In genomic region chr2:88755836-88756235, GRCh38 we compare ENCODE assay signal across 22 cellular contexts.
DNase-seq lines count a peak whose midpoint lies in the region; ATAC-seq and TF ChIP-seq lines count a peak whose summit lies in the region.
"Had no signal": no experiment of that assay in that cellular context is flagged by ENCODE, and none has a peak within 500 bp of the region (broad histone marks: within the 10 kb centered on the region; RNA-seq: fewer than 3 reads in every experiment).

No MANE protein-coding gene starts in this region.

- H2AFZ ChIP-seq in Karpas-422 (ENCODE audit: low read length), result no peak overlapping the region

- POLR2A ChIA-PET in activated naive CD8-positive, alpha-beta T cell treated with anti-CD3 and anti-CD28 coated beads, Interleukin-2, amount 10 ng/mL, durations not matched to agents 7 days and 5 days (lab: Charles Lee), result no interaction called here
- POLR2A ChIA-PET in activated CD4-positive, alpha-beta memory T cell treated with anti-CD3 and anti-CD28 coated beads for 36 hours (lab: Charles Lee), result no interaction called here

- H3K4me3 ChIP-seq in Karpas-422 (ENCODE audit: low read length), result no peak overlapping the region
- H3K4me3 ChIP-seq: lung, spleen, tibial nerve had no signal

- H3K9ac ChIP-seq in Karpas-422 (ENCODE audit: low read length), result peak overlapping the region; percentile 34; the same call in 1 of the 2 replicates

- no peaks in the 10 kb centered on the region for H3K79me2 ChIP-seq in Karpas-422 (ENCODE audit: low read length)

- H3K27ac ChIP-seq in Karpas-422 (ENCODE audit: low read length), result peak overlapping the region; percentile 98
- H3K27ac ChIP-seq: tibial nerve had no signal

- peaks cover 14% of the 10 kb centered on the region for H3K4me1 Mint-ChIP-seq in activated naive CD8-positive, alpha-beta T cell treated with anti-CD3 and anti-CD28 coated beads, Interleukin-2, amount 10 ng/mL, durations not matched to agents 7 days and 5 days
- peaks cover 38% of the 10 kb centered on the region for H3K4me1 Mint-ChIP-seq in activated naive CD8-positive, alpha-beta T cell treated with anti-CD3 and anti-CD28 coated beads for 36 hours
- H3K4me1 Mint-ChIP-seq in activated CD4-positive, alpha-beta memory T cell treated with anti-CD3 and anti-CD28 coated beads for 36 hours (ENCODE audit: low read depth), result peaks cover 24% of the 10 kb centered on the region

- ATAC-seq in activated naive CD8-positive, alpha-beta T cell treated with anti-CD3 and anti-CD28 coated beads, Interleukin-2, amount 10 ng/mL, durations not matched to agents 7 days and 5 days (ENCODE audit: low read depth), result no peak
- ATAC-seq in omental fat pad (ENCODE audit: low FRiP score), result peak; percentile 25

- no peaks in the 10 kb centered on the region for H3K27me3 ChIP-seq in Karpas-422 (ENCODE audit: low read length)
- H3K27me3 ChIP-seq: spleen, tibial nerve had no signal

- H3K4me1 ChIP-seq in Karpas-422 (ENCODE audit: low read length), result peaks cover 48% of the 10 kb centered on the region
- H3K4me1 ChIP-seq: tibial nerve had no signal

- peaks cover 27% of the 10 kb centered on the region for H3K36me3 ChIP-seq in Karpas-422 (ENCODE audit: insufficient read depth, low read length)

- no peaks in the 10 kb centered on the region for H3K9me2 ChIP-seq in Karpas-422 (replicated peaks; ENCODE audit: insufficient read depth, low read length)

- 0 out of 2 replicates have a peak, but pooled peaks cover 3% of the 10 kb centered on the region for H3K9me3 ChIP-seq in Karpas-422 (ENCODE audit: low read length)

- H3K27me3 Mint-ChIP-seq in activated naive CD8-positive, alpha-beta T cell treated with anti-CD3 and anti-CD28 coated beads, Interleukin-2, amount 10 ng/mL, durations not matched to agents 7 days and 5 days, result no peaks in the 10 kb centered on the region
- H3K27me3 Mint-ChIP-seq in activated naive CD8-positive, alpha-beta T cell treated with anti-CD3 and anti-CD28 coated beads for 36 hours, result no peaks in the 10 kb centered on the region
- no peaks in the 10 kb centered on the region for H3K27me3 Mint-ChIP-seq in activated CD4-positive, alpha-beta memory T cell treated with anti-CD3 and anti-CD28 coated beads for 36 hours
- H3K27me3 Mint-ChIP-seq: dendritic cell treated with granulocyte-macrophage colony-stimulating factor and Interleukin-4, amounts not matched to agents 40 ng/mL and 50 ng/mL, for 4 days; stimulated activated naive CD8-positive, alpha-beta T cell treated with anti-CD3 and anti-CD28 coated beads, Interleukin-15, Interleukin-2, amounts not matched to agents 100 ng/mL and 50 ng/mL, for 24 hours had no signal

- TF ChIP-seq CTCF in omental fat pad (IDR thresholded peaks at IDR 0.05), result no peak

- intact Hi-C loops in activated CD4-positive, alpha-beta memory T cell treated with anti-CD3 and anti-CD28 coated beads for 36 hours (cut with micrococcal nuclease), result loop anchor here (2.0 kb wide), 1 partner anchor 65 kb away; the partner anchor contains the start of gene RPIA

- H3K9me3 Mint-ChIP-seq in activated naive CD8-positive, alpha-beta T cell treated with anti-CD3 and anti-CD28 coated beads, Interleukin-2, amount 10 ng/mL, durations not matched to agents 7 days and 5 days, result peaks cover 4% of the 10 kb centered on the region
- H3K9me3 Mint-ChIP-seq in activated naive CD8-positive, alpha-beta T cell treated with anti-CD3 and anti-CD28 coated beads for 36 hours, result peaks cover 11% of the 10 kb centered on the region
- peaks cover 24% of the 10 kb centered on the region for H3K9me3 Mint-ChIP-seq in activated CD4-positive, alpha-beta memory T cell treated with anti-CD3 and anti-CD28 coated beads for 36 hours

- peaks cover 59% of the 10 kb centered on the region for H3K36me3 Mint-ChIP-seq in activated naive CD8-positive, alpha-beta T cell treated with anti-CD3 and anti-CD28 coated beads, Interleukin-2, amount 10 ng/mL, durations not matched to agents 7 days and 5 days
- peaks cover 73% of the 10 kb centered on the region for H3K36me3 Mint-ChIP-seq in activated naive CD8-positive, alpha-beta T cell treated with anti-CD3 and anti-CD28 coated beads for 36 hours
- peaks cover 56% of the 10 kb centered on the region for H3K36me3 Mint-ChIP-seq in activated CD4-positive, alpha-beta memory T cell treated with anti-CD3 and anti-CD28 coated beads for 36 hours

- H4K20me1 ChIP-seq in Karpas-422 (ENCODE audit: insufficient read depth, low read depth, low read length), result no peaks in the 10 kb centered on the region

- H3K4me3 Mint-ChIP-seq in activated naive CD8-positive, alpha-beta T cell treated with anti-CD3 and anti-CD28 coated beads, Interleukin-2, amount 10 ng/mL, durations not matched to agents 7 days and 5 days, result no peak overlapping the region
- no peak overlapping the region for H3K4me3 Mint-ChIP-seq in activated naive CD8-positive, alpha-beta T cell treated with anti-CD3 and anti-CD28 coated beads for 36 hours
- no peak overlapping the region for H3K4me3 Mint-ChIP-seq in activated CD4-positive, alpha-beta memory T cell treated with anti-CD3 and anti-CD28 coated beads for 36 hours
- H3K4me3 Mint-ChIP-seq: dendritic cell treated with granulocyte-macrophage colony-stimulating factor and Interleukin-4, amounts not matched to agents 40 ng/mL and 50 ng/mL, for 4 days; stimulated activated naive CD8-positive, alpha-beta T cell treated with anti-CD3 and anti-CD28 coated beads, Interleukin-15, Interleukin-2, amounts not matched to agents 100 ng/mL and 50 ng/mL, for 24 hours had no signal

- CTCF ChIA-PET in activated CD4-positive, alpha-beta memory T cell treated with anti-CD3 and anti-CD28 coated beads for 36 hours (lab: Charles Lee), result no interaction called here

- no peak for DNase-seq in activated naive CD8-positive, alpha-beta T cell treated with anti-CD3 and anti-CD28 coated beads, Interleukin-2, amount 10 ng/mL, durations not matched to agents 7 days and 5 days
- no peak for DNase-seq in activated naive CD8-positive, alpha-beta T cell treated with anti-CD3 and anti-CD28 coated beads for 36 hours
- DNase-seq in Karpas-422, result no peak
- no peak for DNase-seq in activated CD4-positive, alpha-beta memory T cell treated with anti-CD3 and anti-CD28 coated beads for 36 hours
- DNase-seq in omental fat pad (ENCODE audit: low spot score), result no peak
- DNase-seq in NCI-H510A treated with DMSO at 0.1 percent for 48 hours (lab: John Stamatoyannopoulos, UW), result no peak
- no peak for DNase-seq in cerebellar cortex (ENCODE audit: low spot score)
- DNase-seq: amniotic stem cell; GF-D8; Kasumi-1; NCI-H1048; NCI-H187 treated with DMSO at 0.1 percent for 48 hours; NCI-H748 treated with DMSO at 0.1 percent for 48 hours; nucleus accumbens; OCI-M1; SHP77 treated with DMSO at 0.1 percent for 48 hours; spleen; stimulated activated CD4-positive, alpha-beta T cell treated with anti-CD3 and anti-CD28 coated beads, Interleukin-4, amount 100 ng/mL, for 1 hour had no signal

- no peak overlapping the region for H3K4me2 ChIP-seq in Karpas-422 (ENCODE audit: low read depth, low read length, poor library complexity, severe bottlenecking)

- H3K27ac Mint-ChIP-seq in activated naive CD8-positive, alpha-beta T cell treated with anti-CD3 and anti-CD28 coated beads, Interleukin-2, amount 10 ng/mL, durations not matched to agents 7 days and 5 days, result peak overlapping the region; percentile 19
- H3K27ac Mint-ChIP-seq in activated naive CD8-positive, alpha-beta T cell treated with anti-CD3 and anti-CD28 coated beads for 36 hours, result no peak overlapping the region
- peak overlapping the region; percentile 53 for H3K27ac Mint-ChIP-seq in activated CD4-positive, alpha-beta memory T cell treated with anti-CD3 and anti-CD28 coated beads for 36 hours
- H3K27ac Mint-ChIP-seq: dendritic cell treated with granulocyte-macrophage colony-stimulating factor and Interleukin-4, amounts not matched to agents 40 ng/mL and 50 ng/mL, for 4 days; stimulated activated naive CD8-positive, alpha-beta T cell treated with anti-CD3 and anti-CD28 coated beads, Interleukin-15, Interleukin-2, amounts not matched to agents 100 ng/mL and 50 ng/mL, for 24 hours had no signal
